ENCODE assay signal across 12 cellular contexts in the genomic region with DNA sequence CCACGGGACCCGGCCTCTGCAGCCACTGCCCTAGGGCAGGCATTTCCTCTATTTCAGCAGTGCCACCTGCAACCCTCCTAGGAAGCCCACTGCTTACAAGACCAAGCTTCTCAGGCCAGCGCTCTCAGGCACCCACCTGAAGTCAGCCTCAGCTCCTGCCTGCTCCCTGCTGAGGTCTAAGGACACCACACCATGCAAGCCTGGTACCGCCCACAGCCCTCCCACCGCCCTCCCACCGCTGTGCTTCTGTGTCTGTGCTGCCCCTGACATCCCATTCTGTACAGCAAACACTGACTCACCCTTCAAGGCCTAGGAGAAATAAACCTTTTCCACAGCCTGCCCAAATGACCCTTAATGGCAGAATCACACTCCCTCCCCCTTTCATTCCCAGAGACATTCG. TPM values are rescaled to one million over a fixed set of nuclear protein-coding genes. Genes with fewer than 3 reads are reported as not detected.
DNase-seq lines count a peak whose midpoint lies in the region; ATAC-seq and TF ChIP-seq lines count a peak whose summit lies in the region.
"Had no signal": no experiment of that assay in that cellular context is flagged by ENCODE, and none has a peak within 500 bp of the region (broad histone marks: within the 10 kb centered on the region; RNA-seq: fewer than 3 reads in every experiment).

No MANE protein-coding gene starts in this region.

- DNase-seq in activated naive CD4-positive, alpha-beta T cell treated with anti-CD3 and anti-CD28 coated beads for 36 hours, result no peak
- DNase-seq in activated naive CD4-positive, alpha-beta T cell (lab: John Stamatoyannopoulos, UW), result no peak
- DNase-seq in SJSA1 (ENCODE audit: low read depth in 1 of 2, low spot score in 2 of 2) (peak; percentile 38 to 70), fibroblast of pulmonary artery (ENCODE audit: low read depth) (peak; percentile 45), gastrocnemius medialis (peak in 1 of 2 donors; percentile 18), SK-N-DZ (ENCODE audit: low spot score) (no peak), uterus (no peak), pons (ENCODE audit: low spot score) (no peak)
- DNase-seq: naive B cell; stimulated activated CD4-positive, alpha-beta T cell treated with anti-CD3 and anti-CD28 coated beads, Interleukin-4, amount 100 ng/mL, for 1 hour had no signal

- H3K4me1 ChIP-seq in SJSA1 (replicated peaks) (peaks cover 15% of the 10 kb centered on the region), gastrocnemius medialis (peaks cover 45 to 58% of the 10 kb centered on the region in 2 donors), uterus (peaks cover 0 to 17% of the 10 kb centered on the region in 2 donors)

- no peak overlapping the region for H3K4me3 Mint-ChIP-seq in activated naive CD4-positive, alpha-beta T cell treated with anti-CD3 and anti-CD28 coated beads for 36 hours
- H3K4me3 Mint-ChIP-seq: naive B cell had no signal

- no peak overlapping the region for H3K27ac ChIP-seq in SJSA1
- H3K27ac ChIP-seq in gastrocnemius medialis, result peak overlapping the region; percentile 91 to 98 (median 96)
- no peak overlapping the region for H3K27ac ChIP-seq in uterus

- in situ Hi-C loops in gastrocnemius medialis (cut with MboI; ENCODE audit: low sequenced_read_pairs in 4 of 4), result loop anchor here in 1 of 4 donors (25.0 kb wide), 1 partner anchor 293 kb away; a partner anchor contains a TSS

- no peaks in the 10 kb centered on the region for H3K9me3 Mint-ChIP-seq in activated naive CD4-positive, alpha-beta T cell treated with anti-CD3 and anti-CD28 coated beads for 36 hours
- H3K9me3 Mint-ChIP-seq: naive B cell had no signal

- H3K4me3 ChIP-seq in SJSA1, result no peak overlapping the region
- no peak overlapping the region for H3K4me3 ChIP-seq in fibroblast of pulmonary artery (replicated peaks; ENCODE audit: low read depth, low read length)
- H3K4me3 ChIP-seq in gastrocnemius medialis, result no peak overlapping the region
- H3K4me3 ChIP-seq in uterus, result no peak overlapping the region
- H3K4me3 ChIP-seq: K562 had no signal

- H3K4me1 Mint-ChIP-seq in activated naive CD4-positive, alpha-beta T cell treated with anti-CD3 and anti-CD28 coated beads for 36 hours (ENCODE audit: low read depth), result peaks cover 26% of the 10 kb centered on the region

- peak overlapping the region; percentile 54 for H3K27ac Mint-ChIP-seq in activated naive CD4-positive, alpha-beta T cell treated with anti-CD3 and anti-CD28 coated beads for 36 hours

- peaks cover 36% of the 10 kb centered on the region for H3K36me3 ChIP-seq in SJSA1
- H3K36me3 ChIP-seq in gastrocnemius medialis, result peaks cover 0 to 32% of the 10 kb centered on the region in 2 donors
- no peaks in the 10 kb centered on the region for H3K36me3 ChIP-seq in uterus

- no peaks in the 10 kb centered on the region for H3K27me3 Mint-ChIP-seq in activated naive CD4-positive, alpha-beta T cell treated with anti-CD3 and anti-CD28 coated beads for 36 hours (ENCODE audit: low read depth)
- H3K27me3 Mint-ChIP-seq: naive B cell had no signal

- no peak for TF ChIP-seq POLR2A in gastrocnemius medialis (IDR thresholded peaks at IDR 0.05)
- TF ChIP-seq POLR2A in uterus (IDR thresholded peaks at IDR 0.05), result no peak

- no peak for ATAC-seq in gastrocnemius medialis
- ATAC-seq: K562 had no signal

- H3K36me3 Mint-ChIP-seq in activated naive CD4-positive, alpha-beta T cell treated with anti-CD3 and anti-CD28 coated beads for 36 hours (ENCODE audit: low read depth), result peaks cover 18% of the 10 kb centered on the region
- H3K36me3 Mint-ChIP-seq: naive B cell had no signal

- TF ChIP-seq CTCF in fibroblast of pulmonary artery (IDR thresholded peaks at IDR 0.05; ENCODE audit: low read length, missing control alignments), result no peak
- TF ChIP-seq CTCF in gastrocnemius medialis (IDR thresholded peaks at IDR 0.05 in 4 of 5, conservative IDR thresholded peaks at IDR 0.05 in 1 of 5), result no peak
- no peak for TF ChIP-seq CTCF in uterus (IDR thresholded peaks at IDR 0.05)

- H3K9me3 ChIP-seq in SJSA1 (replicated peaks), result no peaks in the 10 kb centered on the region
- no peaks in the 10 kb centered on the region for H3K9me3 ChIP-seq in gastrocnemius medialis
- no peaks in the 10 kb centered on the region for H3K9me3 ChIP-seq in uterus

- intact Hi-C loops in activated naive CD4-positive, alpha-beta T cell treated with anti-CD3 and anti-CD28 coated beads for 36 hours (cut with micrococcal nuclease), result no loop called here
- intact Hi-C loops in gastrocnemius medialis (cut with DNase I; ENCODE audit: low total_unique reads) (loop anchor here (5.0 kb wide), 2 partner anchors 193 to 323 kb away; a partner anchor contains a TSS), uterus (cut with DNase I; ENCODE audit: low total_unique reads) (loop anchor here (10.0 kb wide), 1 partner anchor 110 kb away; a partner anchor contains a TSS)

- no peaks in the 10 kb centered on the region for H3K27me3 ChIP-seq in SJSA1 (replicated peaks)
- H3K27me3 ChIP-seq in gastrocnemius medialis, result no peaks in the 10 kb centered on the region
- H3K27me3 ChIP-seq in uterus, result no peaks in the 10 kb centered on the region

- CTCF ChIA-PET in activated naive CD4-positive, alpha-beta T cell treated with anti-CD3 and anti-CD28 coated beads for 36 hours (lab: Charles Lee), result no interaction called here

RNA-seq across cellular contexts. Expression of a gene that starts 6.3 kb away (rescaled TPM):
- total RNA-seq in activated naive CD4-positive, alpha-beta T cell treated with anti-CD3 and anti-CD28 coated beads for 36 hours, result 10 to 100 TPM; 72.7 to 81.4 TPM
- 18.9 and 27.3 TPM in 2 replicates for total RNA-seq in SJSA1 (2014; rRNA removed; shearing (Covaris generic))
- 100 to 1,000 TPM; 104 to 286 (median 211) TPM for total RNA-seq in gastrocnemius medialis
- 56.5 and 59.8 TPM in 2 replicates for polyA plus RNA-seq in SK-N-DZ (2014; cell fraction: cytosol; rRNA removed)
- 356 and 379 TPM in 2 replicates for polyA plus RNA-seq in SK-N-DZ (2014; cell fraction: nucleus; rRNA removed)
- total RNA-seq in uterus, result 10 to 100 TPM in 3 of 4 donors, 1 to 10 TPM in 1; 9.2 to 40.3 (median 20.1) TPM

RNA-seq across cellular contexts. Expression of a gene that starts 44.2 kb away (rescaled TPM):
- under 1 TPM; 0.07 to 0.12 TPM for total RNA-seq in activated naive CD4-positive, alpha-beta T cell treated with anti-CD3 and anti-CD28 coated beads for 36 hours
- total RNA-seq in SJSA1 (2014; rRNA removed; shearing (Covaris generic)), result not detected in 2 replicates
- total RNA-seq in gastrocnemius medialis (not detected), uterus (under 1 TPM in 1 of 4 donors, not detected in 3; 0.21 TPM)
- 4.1 and 5.3 TPM in 2 replicates for polyA plus RNA-seq in SK-N-DZ (2014; cell fraction: cytosol; rRNA removed)
- 3.3 and 4.9 TPM in 2 replicates for polyA plus RNA-seq in SK-N-DZ (2014; cell fraction: nucleus; rRNA removed)
- total RNA-seq: K562, RPMI7951 had no signal
- polyA plus RNA-seq: K562 had no signal

Comparison
In these comparisons a context has a peak if more than half of its experiments do, and no peak if none do; other contexts are left out.
1. DNase-seq: peak in SJSA1 (2 of 2) and fibroblast of pulmonary artery (single experiment); none in activated naive CD4-positive, alpha-beta T cell treated with anti-CD3 and anti-CD28 coated beads for 36 hours (single experiment), activated naive CD4-positive, alpha-beta T cell (0 of 4), SK-N-DZ (single experiment), uterus (0 of 2) and pons (single experiment).
2. H3K27ac ChIP-seq: peak in gastrocnemius medialis (4 of 4); none in SJSA1 (single experiment) and uterus (0 of 2).